1 cellular context compared by ENCODE assay signal in genomic region chr3:12663936-12664908, GRCh38.
TF ChIP-seq lines count a peak whose summit lies in the region.

Gene RAF1, minus strand, starts transcription at chr3:12664117. Its CDS starts 45,396 bp downstream, at chr3:12618721.

TF ChIP-seq in WTC11, 78 proteins besides CTCF, POLR2A, EP300 and RAD21 (continued from another document):
- TF ChIP-seq ZBTB43 (CRISPR knock-in tag; IDR thresholded peaks at IDR 0.05) (0 out of 2 replicates have a peak, but pooled peaks have one; percentile 60), KAT7 (CRISPR knock-in tag; IDR thresholded peaks at IDR 0.05; ENCODE audit: borderline replicate concordance) (peak; percentile 52; the same call in 1 of the 2 replicates), ZSCAN18 (CRISPR knock-in tag; IDR thresholded peaks at IDR 0.05) (no peak), ETV6 (CRISPR knock-in tag; IDR thresholded peaks at IDR 0.05) (peak; percentile 79), FOXJ3 (CRISPR knock-in tag; IDR thresholded peaks at IDR 0.05; ENCODE audit: borderline replicate concordance) (no peak), HMGXB4 (CRISPR knock-in tag; IDR thresholded peaks at IDR 0.05) (peak; percentile 74; the same call in 1 of the 2 replicates), NFE2L1 (CRISPR knock-in tag; IDR thresholded peaks at IDR 0.05) (peak; percentile 39; the same call in 1 of the 2 replicates), ARID4B (CRISPR knock-in tag; IDR thresholded peaks at IDR 0.05; ENCODE audit: borderline replicate concordance) (no peak), MAX (CRISPR knock-in tag; IDR thresholded peaks at IDR 0.05) (peak; percentile 81; the same call in 1 of the 2 replicates), ZNF396 (CRISPR knock-in tag; IDR thresholded peaks at IDR 0.05; ENCODE audit: borderline replicate concordance) (no peak), NR2C2 (CRISPR knock-in tag; IDR thresholded peaks at IDR 0.05) (no peak), OVOL2 (CRISPR knock-in tag; IDR thresholded peaks at IDR 0.05; ENCODE audit: borderline replicate concordance) (no peak), E2F5 (CRISPR knock-in tag; IDR thresholded peaks at IDR 0.05) (peak; percentile 68; the same call in 1 of the 2 replicates), ATF1 (CRISPR knock-in tag; IDR thresholded peaks at IDR 0.05) (no peak), PRDM15 (CRISPR knock-in tag; IDR thresholded peaks at IDR 0.05) (peak; percentile 91), USF2 (CRISPR knock-in tag; IDR thresholded peaks at IDR 0.05) (no peak), FOXK1 (CRISPR knock-in tag; IDR thresholded peaks at IDR 0.05) (peak; percentile 73; the same call in 1 of the 2 replicates), SP1 (CRISPR knock-in tag; conservative IDR thresholded peaks at IDR 0.05) (peak; percentile 100), E2F4 (CRISPR knock-in tag; IDR thresholded peaks at IDR 0.05; ENCODE audit: borderline replicate concordance, low read depth) (0 out of 2 replicates have a peak, but pooled peaks have one; percentile 24), NR3C1 (CRISPR knock-in tag; conservative IDR thresholded peaks at IDR 0.05; ENCODE audit: low read depth) (no peak), RORB (CRISPR knock-in tag; IDR thresholded peaks at IDR 0.05) (no peak), CREM (CRISPR knock-in tag; IDR thresholded peaks at IDR 0.05) (peak; percentile 58; the same call in 1 of the 2 replicates), ZNF232 (CRISPR knock-in tag; IDR thresholded peaks at IDR 0.05) (no peak)
